In the genomic region with DNA sequence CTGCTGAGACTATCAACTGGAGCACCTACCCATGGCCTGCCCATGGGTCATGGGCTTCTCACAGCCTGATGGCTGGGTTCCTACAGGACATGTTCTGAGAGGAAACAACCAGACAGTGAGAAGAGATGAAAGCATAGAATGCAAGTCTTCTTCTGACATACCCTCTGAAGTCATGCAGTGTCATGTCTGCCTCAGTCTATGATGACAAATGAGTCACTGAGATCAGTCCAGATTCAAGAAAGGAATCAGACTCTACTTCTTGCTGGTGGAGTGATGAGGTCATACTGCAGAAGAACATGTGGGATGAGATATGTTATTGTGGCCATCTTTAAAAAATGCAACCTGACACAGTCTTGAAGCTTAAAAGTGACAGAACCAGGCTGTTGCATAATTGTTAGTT, we compare ENCODE assay signal across 1 cellular context.
TF ChIP-seq lines count a peak whose summit lies in the region.

No MANE protein-coding gene starts in this region.

TF ChIP-seq in IMR-90, 13 proteins besides CTCF, POLR2A, EP300 and RAD21 (continued from another document):
- TF ChIP-seq, protein P1, sequence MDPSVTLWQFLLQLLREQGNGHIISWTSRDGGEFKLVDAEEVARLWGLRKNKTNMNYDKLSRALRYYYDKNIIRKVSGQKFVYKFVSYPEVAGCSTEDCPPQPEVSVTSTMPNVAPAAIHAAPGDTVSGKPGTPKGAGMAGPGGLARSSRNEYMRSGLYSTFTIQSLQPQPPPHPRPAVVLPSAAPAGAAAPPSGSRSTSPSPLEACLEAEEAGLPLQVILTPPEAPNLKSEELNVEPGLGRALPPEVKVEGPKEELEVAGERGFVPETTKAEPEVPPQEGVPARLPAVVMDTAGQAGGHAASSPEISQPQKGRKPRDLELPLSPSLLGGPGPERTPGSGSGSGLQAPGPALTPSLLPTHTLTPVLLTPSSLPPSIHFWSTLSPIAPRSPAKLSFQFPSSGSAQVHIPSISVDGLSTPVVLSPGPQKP (IDR thresholded peaks at IDR 0.05; ENCODE audit: borderline replicate concordance, low read depth, low read length) = no peak
- no peak for TF ChIP-seq FOS (IDR thresholded peaks at IDR 0.05; ENCODE audit: low read depth, low read length)
- no peak for TF ChIP-seq RFX5 (IDR thresholded peaks at IDR 0.05; ENCODE audit: low read depth, low read length)
- no peak for TF ChIP-seq MAZ (IDR thresholded peaks at IDR 0.05; ENCODE audit: borderline replicate concordance, low read depth, low read length)
- TF ChIP-seq MXI1 (IDR thresholded peaks at IDR 0.05; ENCODE audit: borderline replicate concordance, low read depth, low read length) = no peak
- TF ChIP-seq, protein P2, sequence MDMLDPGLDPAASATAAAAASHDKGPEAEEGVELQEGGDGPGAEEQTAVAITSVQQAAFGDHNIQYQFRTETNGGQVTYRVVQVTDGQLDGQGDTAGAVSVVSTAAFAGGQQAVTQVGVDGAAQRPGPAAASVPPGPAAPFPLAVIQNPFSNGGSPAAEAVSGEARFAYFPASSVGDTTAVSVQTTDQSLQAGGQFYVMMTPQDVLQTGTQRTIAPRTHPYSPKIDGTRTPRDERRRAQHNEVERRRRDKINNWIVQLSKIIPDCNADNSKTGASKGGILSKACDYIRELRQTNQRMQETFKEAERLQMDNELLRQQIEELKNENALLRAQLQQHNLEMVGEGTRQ (IDR thresholded peaks at IDR 0.05; ENCODE audit: low read depth, low read length) = no peak
- no peak for TF ChIP-seq RCOR1 (IDR thresholded peaks at IDR 0.05; ENCODE audit: insufficient replicate concordance, low read length)
